1 cellular context compared by ENCODE assay signal in the genomic region with DNA sequence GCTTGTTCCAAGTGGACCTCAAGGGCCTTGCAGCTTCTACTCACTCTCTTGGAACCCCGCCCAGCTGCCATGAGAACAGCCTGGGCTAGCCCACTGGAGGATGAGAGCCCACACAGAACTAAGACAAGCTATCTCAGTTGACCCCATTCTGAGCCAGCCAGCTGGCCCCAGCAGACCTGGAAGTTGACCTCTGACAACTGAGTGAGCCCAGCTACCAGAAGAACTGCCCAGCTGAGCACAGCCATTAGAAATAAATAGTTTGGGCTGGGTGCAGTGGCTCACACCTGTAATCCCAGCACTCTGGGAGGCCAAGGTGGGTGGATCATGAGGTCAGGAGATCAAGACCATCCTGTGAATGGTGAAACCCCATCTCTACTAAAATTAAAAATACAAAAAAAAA.
TF ChIP-seq lines count a peak whose summit lies in the region.

No MANE protein-coding gene starts in this region.

TF ChIP-seq in GM23338, 12 proteins besides CTCF, POLR2A, EP300 and RAD21:
- no peak for TF ChIP-seq ZNF462 (CRISPR knock-in tag; IDR thresholded peaks at IDR 0.05)
- no peak for TF ChIP-seq EZH2 (IDR thresholded peaks at IDR 0.05; ENCODE audit: low read depth, unreplicated experiment)
- TF ChIP-seq ZNF331 (CRISPR knock-in tag; IDR thresholded peaks at IDR 0.05; ENCODE audit: low read depth), result peak; percentile 95
- no peak for TF ChIP-seq POLR2AphosphoS5 (IDR thresholded peaks at IDR 0.05; ENCODE audit: low read depth)
- no peak for TF ChIP-seq JUNB (IDR thresholded peaks at IDR 0.05; ENCODE audit: unreplicated experiment)
